Comparison of ENCODE assay signal across 17 cellular contexts in the genomic region with DNA sequence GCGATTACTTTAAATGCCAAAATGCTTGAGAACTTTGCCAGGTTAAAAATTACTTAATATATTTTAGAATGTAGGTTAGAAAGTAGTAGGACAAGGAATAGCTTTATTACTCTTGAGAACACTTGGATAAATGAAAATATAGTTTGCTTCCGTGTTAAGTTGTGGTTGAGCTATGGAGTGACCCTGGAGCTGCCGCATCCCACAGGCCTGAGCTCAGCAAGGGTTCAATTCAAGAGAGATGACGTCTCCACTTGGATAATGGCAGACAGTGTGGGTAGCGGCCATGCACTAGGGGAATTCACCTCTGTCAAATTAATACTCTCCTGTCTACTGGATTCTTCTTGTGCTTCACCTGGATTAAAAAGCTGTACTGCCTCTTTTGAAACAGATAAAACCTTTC.
"Had no signal": no experiment of that assay in that cellular context is flagged by ENCODE, and none has a peak within 500 bp of the region (broad histone marks: within the 10 kb centered on the region; RNA-seq: fewer than 3 reads in every experiment).

No MANE protein-coding gene starts in this region.

- H3K4me3 Mint-ChIP-seq: dendritic cell treated with granulocyte-macrophage colony-stimulating factor and Interleukin-4, amounts not matched to agents 40 ng/mL and 50 ng/mL, for 4 days; nephron; stimulated activated naive B cell treated with anti-CD40 and anti-IgM and Interleukin-4, amounts not matched to agents 10 μg/mL and 1 μg/mL and 100 μg/mL, for 72 hours; stimulated activated naive CD8-positive, alpha-beta T cell treated with anti-CD3 and anti-CD28 coated beads, Interleukin-15, amount 100 ng/mL, for 72 hours had no signal

- H3K27ac Mint-ChIP-seq: dendritic cell treated with granulocyte-macrophage colony-stimulating factor and Interleukin-4, amounts not matched to agents 40 ng/mL and 50 ng/mL, for 4 days; stimulated activated naive B cell treated with anti-CD40 and anti-IgM and Interleukin-4, amounts not matched to agents 10 μg/mL and 1 μg/mL and 100 μg/mL, for 72 hours had no signal

- DNase-seq: cerebellar nuclear complex; erythroblast; foreskin keratinocyte; left colon; mesenchymal stem cell; midbrain; naive B cell; stimulated activated CD4-positive, alpha-beta T cell treated with anti-CD3 and anti-CD28 coated beads, Interleukin-2, amount 100 ng/mL, for 24 hours; stimulated activated CD4-positive, alpha-beta T cell treated with anti-CD3 and anti-CD28 coated beads, Interleukin-4, amount 100 ng/mL, for 4 hours; stimulated activated naive B cell treated with anti-CD40 and anti-IgM and Interleukin-4, amounts not matched to agents 10 μg/mL and 1 μg/mL and 100 μg/mL, for 72 hours; stimulated activated naive CD8-positive, alpha-beta T cell treated with anti-CD3 and anti-CD28 coated beads, Interleukin-15, amount 100 ng/mL, for 72 hours; testis had no signal

- H3K27ac ChIP-seq: foreskin keratinocyte, neutrophil, testis, tibial nerve had no signal

- H3K4me1 ChIP-seq: foreskin keratinocyte, testis, tibial nerve had no signal

- H3K9me3 ChIP-seq: neutrophil, testis, tibial nerve had no signal

- H3K9me3 Mint-ChIP-seq: dendritic cell treated with granulocyte-macrophage colony-stimulating factor and Interleukin-4, amounts not matched to agents 40 ng/mL and 50 ng/mL, for 4 days; naive B cell; nephron; stimulated activated naive B cell treated with anti-CD40 and anti-IgM and Interleukin-4, amounts not matched to agents 10 μg/mL and 1 μg/mL and 100 μg/mL, for 72 hours; stimulated activated naive CD8-positive, alpha-beta T cell treated with anti-CD3 and anti-CD28 coated beads, Interleukin-15, amount 100 ng/mL, for 72 hours had no signal

- H3K4me3 ChIP-seq: testis, tibial nerve had no signal

- H3K4me1 Mint-ChIP-seq: naive B cell had no signal

- H3K27me3 ChIP-seq: foreskin keratinocyte, neutrophil, testis, tibial nerve had no signal

- H3K27me3 Mint-ChIP-seq: dendritic cell treated with granulocyte-macrophage colony-stimulating factor and Interleukin-4, amounts not matched to agents 40 ng/mL and 50 ng/mL, for 4 days; naive B cell; stimulated activated naive B cell treated with anti-CD40 and anti-IgM and Interleukin-4, amounts not matched to agents 10 μg/mL and 1 μg/mL and 100 μg/mL, for 72 hours; stimulated activated naive CD8-positive, alpha-beta T cell treated with anti-CD3 and anti-CD28 coated beads, Interleukin-15, amount 100 ng/mL, for 72 hours had no signal

- ATAC-seq: foreskin keratinocyte; left colon; sciatic nerve; stimulated activated naive B cell treated with anti-CD40 and anti-IgM and Interleukin-4, amounts not matched to agents 10 μg/mL and 1 μg/mL and 100 μg/mL, for 72 hours; stimulated activated naive CD8-positive, alpha-beta T cell treated with anti-CD3 and anti-CD28 coated beads, Interleukin-15, amount 100 ng/mL, for 72 hours had no signal
